In the genomic region with DNA sequence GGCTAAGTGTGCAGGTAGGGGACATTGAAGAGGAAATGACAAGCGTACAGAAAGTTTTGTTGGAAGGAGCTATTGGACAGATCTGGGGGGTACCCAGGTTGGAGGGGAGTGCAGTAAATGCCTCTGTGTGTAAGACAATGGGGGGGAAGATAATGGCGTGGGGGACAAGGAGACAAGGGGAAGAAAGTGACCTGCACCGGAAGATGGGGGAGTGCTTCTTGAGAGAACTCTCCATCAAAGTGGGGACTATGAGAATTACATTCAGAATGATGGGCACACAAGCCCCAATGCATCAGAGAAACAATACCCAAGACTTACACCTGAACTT, we compare ENCODE assay signal across 10 cellular contexts.
A peak's percentile ranks its signal among the peaks of the same experiment; 100 is the strongest.
DNase-seq lines count a peak whose midpoint lies in the region; ATAC-seq and TF ChIP-seq lines count a peak whose summit lies in the region.
"Had no signal": no experiment of that assay in that cellular context is flagged by ENCODE, and none has a peak within 500 bp of the region (broad histone marks: within the 10 kb centered on the region; RNA-seq: fewer than 3 reads in every experiment).

No MANE protein-coding gene starts in this region.

- no peaks in the 10 kb centered on the region for H3K9me3 Mint-ChIP-seq in stimulated activated effector memory CD8-positive, alpha-beta T cell treated with anti-CD3 and anti-CD28 coated beads, Interleukin-12 subunit alpha, Interleukin-12 subunit beta, amount 100 ng/mL, for 72 hours

- H3K9ac ChIP-seq in GM23248: peak overlapping the region; percentile 19; the same call in 1 of the 2 replicates

- in situ Hi-C loops in GM23248 (cut with MboI): no loop called here

- H3K9me2 ChIP-seq in GM23248 (ENCODE audit: insufficient read depth): no peaks in the 10 kb centered on the region

- H3K4me3 ChIP-seq in GM23248 (peak overlapping the region; percentile 64), WI38 (ENCODE audit: low read depth, low read length) (peak overlapping the region; percentile 35), gastroesophageal sphincter (peak overlapping the region; percentile 3 to 37)
- H3K4me3 ChIP-seq: cardiac muscle cell, HAP-1 had no signal

- no peak for TF ChIP-seq POLR2A in gastroesophageal sphincter (IDR thresholded peaks at IDR 0.05)

- H3K79me2 ChIP-seq in GM23248 (ENCODE audit: insufficient read depth): no peaks in the 10 kb centered on the region

- H3K9me3 ChIP-seq in GM23248 (ENCODE audit: low read depth) (no peaks in the 10 kb centered on the region), gastroesophageal sphincter (no peaks in the 10 kb centered on the region)
- H3K9me3 ChIP-seq: HAP-1 had no signal

- H3K27ac Mint-ChIP-seq in stimulated activated effector memory CD8-positive, alpha-beta T cell treated with anti-CD3 and anti-CD28 coated beads, Interleukin-12 subunit alpha, Interleukin-12 subunit beta, amount 100 ng/mL, for 72 hours: peak overlapping the region; percentile 91

- TF ChIP-seq CTCF in WI38 (IDR thresholded peaks at IDR 0.05; ENCODE audit: low read depth, low read length): no peak
- no peak for TF ChIP-seq CTCF in gastroesophageal sphincter (IDR thresholded peaks at IDR 0.05)
- no peak for TF ChIP-seq CTCF in omental fat pad (IDR thresholded peaks at IDR 0.05)

- no peaks in the 10 kb centered on the region for H3K36me3 Mint-ChIP-seq in stimulated activated effector memory CD8-positive, alpha-beta T cell treated with anti-CD3 and anti-CD28 coated beads, Interleukin-12 subunit alpha, Interleukin-12 subunit beta, amount 100 ng/mL, for 72 hours

- no peaks in the 10 kb centered on the region for H3K27me3 ChIP-seq in GM23248 (replicated peaks; ENCODE audit: insufficient read depth)
- no peaks in the 10 kb centered on the region for H3K27me3 ChIP-seq in gastroesophageal sphincter
- H3K27me3 ChIP-seq: cardiac muscle cell had no signal

- no peak for ATAC-seq in gastroesophageal sphincter
- peak; percentile 53 for ATAC-seq in stimulated activated effector memory CD8-positive, alpha-beta T cell treated with anti-CD3 and anti-CD28 coated beads, Interleukin-12 subunit alpha, Interleukin-12 subunit beta, amount 100 ng/mL, for 72 hours
- ATAC-seq in GM18868 (IDR thresholded peaks at IDR 0.05; ENCODE audit: unreplicated experiment): no peak
- ATAC-seq in omental fat pad (ENCODE audit: low FRiP score): no peak

- peak overlapping the region; percentile 97 for H2AFZ ChIP-seq in GM23248

- H3F3A ChIP-seq in GM23248 (ENCODE audit: insufficient read depth): no peaks in the 10 kb centered on the region

- H4K20me1 ChIP-seq in GM23248 (ENCODE audit: insufficient read depth): no peaks in the 10 kb centered on the region

- H3K4me3 Mint-ChIP-seq in stimulated activated effector memory CD8-positive, alpha-beta T cell treated with anti-CD3 and anti-CD28 coated beads, Interleukin-12 subunit alpha, Interleukin-12 subunit beta, amount 100 ng/mL, for 72 hours: peak overlapping the region; percentile 63

- DNase-seq in GM23248 (peak; percentile 1), omental fat pad (ENCODE audit: low spot score) (no peak), SHP77 treated with DMSO at 0.1 percent for 48 hours (lab: John Stamatoyannopoulos, UW) (no peak)
- peak in 1 of 2 donors; percentile 56 for DNase-seq in stimulated activated effector memory CD8-positive, alpha-beta T cell treated with anti-CD3 and anti-CD28 coated beads, Interleukin-12 subunit alpha, Interleukin-12 subunit beta, amount 100 ng/mL, for 72 hours (ENCODE audit: low spot score in 2 of 2)
- DNase-seq: hippocampal formation had no signal

- H3K4me1 ChIP-seq in GM23248 (ENCODE audit: insufficient read depth) (no peaks in the 10 kb centered on the region), gastroesophageal sphincter (peaks cover 0 to 14% (median 0%) of the 10 kb centered on the region in 3 donors)
- H3K4me1 ChIP-seq: HAP-1 had no signal

- WGBS in GM23248 (ENCODE audit: low coverage in 1 of 2, low lambda C conversion rate in 2 of 2, missing lambda C conversion rate in 2 of 2), 2 experiments: 57 to 78% methylated on average over 2 to 3 of the region's 3 CpGs
- 46 to 63% methylated on average over 3 of the region's 3 CpGs for WGBS in gastroesophageal sphincter (ENCODE audit: low coverage in 1 of 2), 2 donors

- no peaks in the 10 kb centered on the region for H3K36me3 ChIP-seq in GM23248 (ENCODE audit: low read depth)
- H3K36me3 ChIP-seq in gastroesophageal sphincter: no peaks in the 10 kb centered on the region
- H3K36me3 ChIP-seq: cardiac muscle cell, HAP-1 had no signal

- no peak for TF ChIP-seq EP300 in gastroesophageal sphincter (IDR thresholded peaks at IDR 0.05)

- H3K4me1 Mint-ChIP-seq in stimulated activated effector memory CD8-positive, alpha-beta T cell treated with anti-CD3 and anti-CD28 coated beads, Interleukin-12 subunit alpha, Interleukin-12 subunit beta, amount 100 ng/mL, for 72 hours: peaks cover 18% of the 10 kb centered on the region

- peak overlapping the region; percentile 88 for H3K4me2 ChIP-seq in GM23248 (ENCODE audit: unreplicated experiment)

- H3K27ac ChIP-seq in GM23248 (no peak overlapping the region), gastroesophageal sphincter (peak overlapping the region in 2 of 4 donors; percentile 11 to 21)
- H3K27ac ChIP-seq: cardiac muscle cell had no signal
